ENCODE assay signal across 13 cellular contexts in genomic region chr13:104953588-104953987, GRCh38.
A peak's percentile ranks its signal among the peaks of the same experiment; 100 is the strongest.
DNase-seq lines count a peak whose midpoint lies in the region; ATAC-seq, FAIRE-seq and TF ChIP-seq lines count a peak whose summit lies in the region.
"Had no signal": no experiment of that assay in that cellular context is flagged by ENCODE, and none has a peak within 500 bp of the region (broad histone marks: within the 10 kb centered on the region; RNA-seq: fewer than 3 reads in every experiment).

No MANE protein-coding gene starts in this region.

- H3K4me3 ChIP-seq in skeletal muscle cell (ENCODE audit: low read depth, low read length) = no peak overlapping the region
- H3K4me3 ChIP-seq: BLaER1, SK-N-MC had no signal

- ATAC-seq in SK-N-SH treated with all-trans-retinoic acid at 6 μM for 48 hours (no peak), HG02970 (IDR thresholded peaks at IDR 0.05; ENCODE audit: low FRiP score, unreplicated experiment) (no peak)

- no peak for TF ChIP-seq CTCF in D721Med (IDR thresholded peaks at IDR 0.05; ENCODE audit: insufficient read depth, missing control alignments)

- no peak for FAIRE-seq in D721Med (lab: Jason Lieb, UNC)
- FAIRE-seq: H54 had no signal

- peak; percentile 57 for DNase-seq in LHCN-M2 (ENCODE audit: low read depth)
- DNase-seq in fibroblast of gingiva (ENCODE audit: low read depth) = peak; percentile 13
- peak; percentile 56 for DNase-seq in skeletal muscle cell (ENCODE audit: low read depth)
- no peak for DNase-seq in D721Med (ENCODE audit: insufficient read length, low spot score)
- DNase-seq in SW480 (ENCODE audit: low spot score) = no peak
- DNase-seq: NCI-H1436 treated with DMSO at 0.1 percent for 48 hours, NCI-H2227 treated with DMSO at 0.1 percent for 48 hours, NCI-H524 treated with DMSO at 0.1 percent for 48 hours had no signal

TF ChIP-seq in SK-N-SH treated with all-trans-retinoic acid at 6 μM for 48 hours, 23 proteins besides CTCF, POLR2A, EP300 and RAD21:
- TF ChIP-seq ISL1 (CRISPR knock-in tag; IDR thresholded peaks at IDR 0.05) (no peak), TCF4 (CRISPR knock-in tag; IDR thresholded peaks at IDR 0.05; ENCODE audit: borderline replicate concordance) (peak; percentile 51; the same call in 1 of the 2 replicates)

Comparison
In these comparisons a context has a peak if more than half of its experiments do, and no peak if none do; other contexts are left out.
1. DNase-seq: peak in LHCN-M2 (single experiment), fibroblast of gingiva (single experiment) and skeletal muscle cell (single experiment); none in D721Med (single experiment) and SW480 (single experiment).